ENCODE assay signal across 2 cellular contexts in the genomic region with DNA sequence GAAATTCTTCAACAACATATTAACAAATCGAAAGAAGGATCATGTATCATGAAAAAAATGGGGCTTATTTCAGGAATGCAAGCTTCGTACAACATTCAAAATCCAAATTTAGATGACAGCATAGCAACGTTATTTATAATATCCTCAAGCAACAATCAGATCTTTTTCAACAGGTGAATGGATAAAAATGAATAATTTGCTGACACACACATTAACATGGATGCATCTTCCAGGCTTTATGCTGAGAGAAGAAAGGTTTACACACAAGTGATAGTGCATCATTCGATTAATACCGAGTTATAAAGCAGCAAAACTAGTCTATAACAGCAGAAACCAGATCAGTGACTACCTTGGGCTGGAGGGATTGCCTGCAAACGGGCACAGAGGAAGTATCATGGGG.
TF ChIP-seq lines count a peak whose summit lies in the region.

No MANE protein-coding gene starts in this region.

TF ChIP-seq in HepG2, 621 proteins besides CTCF, POLR2A, EP300 and RAD21:
- TF ChIP-seq PITX1 (CRISPR knock-in tag; IDR thresholded peaks at IDR 0.05) (no peak), MAFF (IDR thresholded peaks at IDR 0.05; ENCODE audit: low read depth, low read length) (peak; percentile 82), MAFK (conservative IDR thresholded peaks at IDR 0.05 in 1 of 2, IDR thresholded peaks at IDR 0.05 in 1 of 2; ENCODE audit: low read length in 2 of 2) (peak; percentile 74 to 86; a peak in 3 of 4 replicates)
- TF ChIP-seq, protein P1, sequence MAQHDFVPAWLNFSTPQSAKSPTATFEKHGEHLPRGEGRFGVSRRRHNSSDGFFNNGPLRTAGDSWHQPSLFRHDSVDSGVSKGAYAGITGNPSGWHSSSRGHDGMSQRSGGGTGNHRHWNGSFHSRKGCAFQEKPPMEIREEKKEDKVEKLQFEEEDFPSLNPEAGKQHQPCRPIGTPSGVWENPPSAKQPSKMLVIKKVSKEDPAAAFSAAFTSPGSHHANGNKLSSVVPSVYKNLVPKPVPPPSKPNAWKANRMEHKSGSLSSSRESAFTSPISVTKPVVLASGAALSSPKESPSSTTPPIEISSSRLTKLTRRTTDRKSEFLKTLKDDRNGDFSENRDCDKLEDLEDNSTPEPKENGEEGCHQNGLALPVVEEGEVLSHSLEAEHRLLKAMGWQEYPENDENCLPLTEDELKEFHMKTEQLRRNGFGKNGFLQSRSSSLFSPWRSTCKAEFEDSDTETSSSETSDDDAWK (CRISPR knock-in tag; IDR thresholded peaks at IDR 0.05), result no peak

TF ChIP-seq in IMR-90, 13 proteins besides CTCF, POLR2A, EP300 and RAD21:
- TF ChIP-seq MAFK (IDR thresholded peaks at IDR 0.05; ENCODE audit: low read depth, low read length) (0 out of 2 replicates have a peak, but pooled peaks have one; percentile 39), RFX5 (IDR thresholded peaks at IDR 0.05; ENCODE audit: low read depth, low read length) (no peak)
